In genomic region chr19:29191005-29191404, GRCh38 we compare ENCODE assay signal across 14 cellular contexts. TPM values are rescaled to one million over a fixed set of nuclear protein-coding genes. Genes with fewer than 3 reads are reported as not detected.
DNase-seq lines count a peak whose midpoint lies in the region; TF ChIP-seq lines count a peak whose summit lies in the region.
"Had no signal": no experiment of that assay in that cellular context is flagged by ENCODE, and none has a peak within 500 bp of the region (broad histone marks: within the 10 kb centered on the region; RNA-seq: fewer than 3 reads in every experiment).

No MANE protein-coding gene starts in this region.

- peaks cover 17% of the 10 kb centered on the region for H3K9me3 Mint-ChIP-seq in MCF 10A (ENCODE audit: unreplicated experiment)
- H3K9me3 Mint-ChIP-seq: CD8-positive, alpha-beta T cell had no signal

- H3K79me2 ChIP-seq in smooth muscle cell (ENCODE audit: low read depth) = no peaks in the 10 kb centered on the region

- no peaks in the 10 kb centered on the region for H3K27me3 Mint-ChIP-seq in MCF 10A (ENCODE audit: insufficient read depth, unreplicated experiment)

- no peaks in the 10 kb centered on the region for H3F3A ChIP-seq in smooth muscle cell (ENCODE audit: low read depth)

- H3K4me3 Mint-ChIP-seq in MCF 10A (ENCODE audit: unreplicated experiment) = no peak overlapping the region
- H3K4me3 Mint-ChIP-seq: CD14-positive monocyte; CD8-positive, alpha-beta T cell had no signal

- H3K27me3 ChIP-seq in breast epithelium = peaks cover 0 to 1% of the 10 kb centered on the region in 2 donors
- no peaks in the 10 kb centered on the region for H3K27me3 ChIP-seq in smooth muscle cell (ENCODE audit: low read depth)

- H3K4me3 ChIP-seq in breast epithelium = no peak overlapping the region
- no peak overlapping the region for H3K4me3 ChIP-seq in smooth muscle cell
- H3K4me3 ChIP-seq: A549, GM23248 had no signal

- no peaks in the 10 kb centered on the region for H3K4me1 ChIP-seq in breast epithelium
- H3K4me1 ChIP-seq in smooth muscle cell (ENCODE audit: low read depth) = no peaks in the 10 kb centered on the region
- H3K4me1 ChIP-seq: A549 had no signal

- H3K27ac Mint-ChIP-seq in MCF 10A (ENCODE audit: low read depth, unreplicated experiment) = no peak overlapping the region
- H3K27ac Mint-ChIP-seq: CD14-positive monocyte; CD8-positive, alpha-beta T cell had no signal

- no peak for TF ChIP-seq POLR2A in breast epithelium (IDR thresholded peaks at IDR 0.05)

- H3K36me3 ChIP-seq in breast epithelium (no peaks in the 10 kb centered on the region), smooth muscle cell (ENCODE audit: low read depth) (no peaks in the 10 kb centered on the region)

- H3K9me3 ChIP-seq in breast epithelium = no peaks in the 10 kb centered on the region
- no peaks in the 10 kb centered on the region for H3K9me3 ChIP-seq in smooth muscle cell (replicated peaks; ENCODE audit: low read depth)
- H3K9me3 ChIP-seq: A549 had no signal

- H3K36me3 Mint-ChIP-seq in MCF 10A (ENCODE audit: insufficient read depth, unreplicated experiment) = no peaks in the 10 kb centered on the region
- H3K36me3 Mint-ChIP-seq: CD14-positive monocyte; CD8-positive, alpha-beta T cell had no signal

- no peak for TF ChIP-seq CTCF in MCF 10A (IDR thresholded peaks at IDR 0.05; ENCODE audit: unreplicated experiment)
- TF ChIP-seq CTCF in breast epithelium (IDR thresholded peaks at IDR 0.05) = no peak
- TF ChIP-seq CTCF in smooth muscle cell (IDR thresholded peaks at IDR 0.05; ENCODE audit: borderline replicate concordance, insufficient read depth, poor library complexity, severe bottlenecking) = no peak

- 85% methylated on average over 8 of the region's 8 CpGs for WGBS in smooth muscle cell (ENCODE audit: low lambda C conversion rate)

- no peak overlapping the region for H3K4me2 ChIP-seq in smooth muscle cell
- H3K4me2 ChIP-seq: A549 had no signal

- H4K20me1 ChIP-seq in smooth muscle cell (ENCODE audit: low read depth) = no peaks in the 10 kb centered on the region

- intact Hi-C loops in MCF 10A (cut with micrococcal nuclease) (no loop called here), breast epithelium (cut with DNase I; ENCODE audit: low total_unique reads) (no loop called here)

- POLR2A ChIA-PET in MCF 10A (lab: Yijun Ruan, JAX) = no interaction called here

- H3K9ac ChIP-seq in smooth muscle cell (ENCODE audit: low read depth) = no peak overlapping the region
- H3K9ac ChIP-seq: GM23248 had no signal

- CTCF ChIA-PET in MCF 10A (lab: Yijun Ruan, JAX) = interaction anchor here (0.7 kb wide), 1 partner anchor 324 kb away, joined by 3 read pairs; no protein-coding TSS in a partner anchor

- no peak overlapping the region for H2AFZ ChIP-seq in smooth muscle cell (ENCODE audit: low read depth)
- H2AFZ ChIP-seq: GM23248 had no signal

- no TSS peak for BruUV-seq in MCF 10A (replicated peaks; lab: Mats Ljungman, UMichigan)

- DNase-seq in MCF 10A (ENCODE audit: unreplicated experiment) (peak; percentile 36), breast epithelium (ENCODE audit: low spot score in 2 of 2) (no peak), NCI-H774 (lab: John Stamatoyannopoulos, UW) (peak; percentile 7), epithelial cell of prostate (ENCODE audit: low read depth, low spot score) (peak; percentile 29), smooth muscle cell (lab: John Stamatoyannopoulos, UW; ENCODE audit: unreplicated experiment) (no peak), MV-4-11 (lab: John Stamatoyannopoulos, UW) (no peak)
- DNase-seq: CD8-positive, alpha-beta T cell; COR-L47; DMS153; GF-D8; GM23248; H7 had no signal

- H3K27ac ChIP-seq in breast epithelium (no peak overlapping the region), epithelial cell of prostate (no peak overlapping the region), smooth muscle cell (ENCODE audit: low read depth) (no peak overlapping the region)
- H3K27ac ChIP-seq: A549, GM23248 had no signal

- H3K4me1 Mint-ChIP-seq in MCF 10A (ENCODE audit: insufficient read depth, unreplicated experiment) = no peaks in the 10 kb centered on the region

RNA-seq across cellular contexts. Expression of gene UQCRFS1, which starts 21.9 kb away (rescaled TPM):
- total RNA-seq in MCF 10A (2022) = 40.0 and 44.4 TPM in 2 replicates
- total RNA-seq in breast epithelium = 10 to 100 TPM; 26.9 to 33.1 (median 27.1) TPM
- 37.1 and 41.1 TPM in 2 replicates for total RNA-seq in smooth muscle cell
- polyA plus RNA-seq in smooth muscle cell = 51.6 and 57.9 TPM in 2 replicates

Comparison
In these comparisons a context has a peak if more than half of its experiments do, and no peak if none do; other contexts are left out.
1. DNase-seq: peak in MCF 10A (single experiment), NCI-H774 (single experiment) and epithelial cell of prostate (single experiment); none in breast epithelium (0 of 2), smooth muscle cell (single experiment) and MV-4-11 (single experiment).